ENCODE assay signal across 8 cellular contexts in the genomic region with DNA sequence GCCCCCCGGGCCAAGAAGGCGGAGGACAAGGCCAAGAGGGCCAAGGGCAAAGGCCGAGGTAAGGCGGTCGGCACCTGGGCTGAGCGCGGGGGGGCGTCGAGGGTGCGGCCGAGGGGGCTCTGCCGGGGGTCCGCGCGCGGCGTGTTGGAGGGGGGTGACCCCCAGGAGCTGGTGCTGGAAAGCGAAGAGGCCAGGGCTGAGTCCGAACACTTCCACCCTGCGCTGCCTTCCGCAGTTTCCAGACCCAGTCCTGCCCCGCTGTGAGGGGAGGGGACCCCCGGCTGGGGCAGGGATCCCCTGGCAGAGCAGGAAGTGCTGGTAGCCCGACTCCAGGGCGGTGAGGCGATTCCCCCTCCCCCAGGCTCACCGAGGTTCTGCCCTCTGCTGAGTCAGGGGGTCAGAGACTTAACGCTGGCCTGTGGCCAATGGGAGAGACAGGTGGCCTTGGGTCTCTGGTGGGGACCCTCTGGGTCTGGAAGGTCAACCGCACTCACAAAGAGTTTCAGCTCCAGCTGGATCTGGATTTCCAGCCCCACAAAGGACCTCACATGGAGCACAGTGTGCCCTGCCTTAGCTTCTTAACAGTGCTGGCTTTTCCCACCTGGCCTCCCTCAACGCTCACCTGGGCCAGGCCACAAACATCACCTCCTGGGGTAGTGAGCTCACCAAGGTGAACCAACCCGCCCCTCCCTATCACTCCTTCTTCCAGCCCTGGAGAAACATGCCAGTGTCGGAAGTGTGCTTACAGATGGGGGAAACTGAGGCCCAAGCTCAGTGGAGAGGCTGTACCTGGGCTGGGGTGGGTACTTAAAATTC. TPM values are rescaled to one million over a fixed set of nuclear protein-coding genes. Genes with fewer than 3 reads are reported as not detected.
DNase-seq lines count a peak whose midpoint lies in the region; ATAC-seq lines count a peak whose summit lies in the region.

No MANE protein-coding gene starts in this region.

- H3K4me1 ChIP-seq in mononuclear cell (ENCODE audit: insufficient read depth, low read length): peaks cover 14% of the 10 kb centered on the region

- ATAC-seq in activated T-cell treated with anti-CD3 and anti-CD28 coated beads, Interleukin-2, amount 50 U/mL, for 72 hours (replicated peaks in 1 of 2): no peak
- no peak for ATAC-seq in activated naive CD4-positive, alpha-beta T cell treated with anti-CD3 and anti-CD28 coated beads, Interleukin-2, amount 50 U/mL, for 72 hours
- no peak for ATAC-seq in HG02981 (IDR thresholded peaks at IDR 0.05; ENCODE audit: unreplicated experiment)

- peak overlapping the region in 1 of 2 donors; percentile 77 for H3K4me3 Mint-ChIP-seq in activated T-cell treated with anti-CD3 and anti-CD28 coated beads, Interleukin-2, amount 50 U/mL, for 72 hours

- H3K36me3 Mint-ChIP-seq in activated T-cell treated with anti-CD3 and anti-CD28 coated beads, Interleukin-2, amount 50 U/mL, for 72 hours (ENCODE audit: insufficient read depth in 2 of 2): no peaks in the 10 kb centered on the region
- H3K36me3 Mint-ChIP-seq in activated naive CD4-positive, alpha-beta T cell treated with anti-CD3 and anti-CD28 coated beads, Interleukin-2, amount 50 U/mL, for 72 hours: no peaks in the 10 kb centered on the region

- no peaks in the 10 kb centered on the region for H3K9me3 Mint-ChIP-seq in activated T-cell treated with anti-CD3 and anti-CD28 coated beads, Interleukin-2, amount 50 U/mL, for 72 hours
- H3K9me3 Mint-ChIP-seq in activated naive CD4-positive, alpha-beta T cell treated with anti-CD3 and anti-CD28 coated beads, Interleukin-2, amount 50 U/mL, for 72 hours: no peaks in the 10 kb centered on the region

- H3K9me3 ChIP-seq in mononuclear cell (ENCODE audit: low read depth, low read length): no peaks in the 10 kb centered on the region

- peaks cover 22% of the 10 kb centered on the region for H3K27me3 Mint-ChIP-seq in activated T-cell treated with anti-CD3 and anti-CD28 coated beads, Interleukin-2, amount 50 U/mL, for 72 hours (ENCODE audit: low read depth)

- peak overlapping the region; percentile 11; the same call in 1 of the 2 replicates for H3K4me3 ChIP-seq in Jurkat, Clone E6-1 (ENCODE audit: low read length)
- H3K4me3 ChIP-seq in mononuclear cell (ENCODE audit: low read length): peak overlapping the region; percentile 27

- H3K27ac Mint-ChIP-seq in activated T-cell treated with anti-CD3 and anti-CD28 coated beads, Interleukin-2, amount 50 U/mL, for 72 hours: no peak overlapping the region
- H3K27ac Mint-ChIP-seq in activated naive CD4-positive, alpha-beta T cell treated with anti-CD3 and anti-CD28 coated beads, Interleukin-2, amount 50 U/mL, for 72 hours: no peak overlapping the region

- no peaks in the 10 kb centered on the region for H3K4me1 Mint-ChIP-seq in activated T-cell treated with anti-CD3 and anti-CD28 coated beads, Interleukin-2, amount 50 U/mL, for 72 hours (ENCODE audit: low read depth)

- peaks cover 7% of the 10 kb centered on the region for H3K27me3 ChIP-seq in mononuclear cell (ENCODE audit: insufficient read depth, low read length)

- DNase-seq in AG08395 (ENCODE audit: low spot score) (peak; percentile 13), dermis blood vessel endothelial cell (peak; percentile 21), GF-D8 (lab: John Stamatoyannopoulos, UW) (no peak)
- no peak for DNase-seq in Jurkat, Clone E6-1 (ENCODE audit: low read depth, low spot score)
- no peak for DNase-seq in activated T-cell treated with anti-CD3 and anti-CD28 coated beads, Interleukin-2, amount 50 U/mL, for 72 hours
- DNase-seq in activated naive CD4-positive, alpha-beta T cell treated with anti-CD3 and anti-CD28 coated beads, Interleukin-2, amount 50 U/mL, for 72 hours (ENCODE audit: low spot score in 2 of 2): no peak

RNA-seq across cellular contexts. Expression of a gene that starts 39.8 kb away (rescaled TPM):
- polyA plus RNA-seq in Jurkat, Clone E6-1 (2012; ENCODE audit: insufficient read depth, insufficient read length): not detected
- total RNA-seq in dermis blood vessel endothelial cell (16.4 and 21.4 TPM in 2 replicates), mononuclear cell (0.10 TPM)
- total RNA-seq in activated T-cell treated with anti-CD3 and anti-CD28 coated beads, Interleukin-2, amount 50 U/mL, for 72 hours: not detected
- total RNA-seq in activated naive CD4-positive, alpha-beta T cell treated with anti-CD3 and anti-CD28 coated beads, Interleukin-2, amount 50 U/mL, for 72 hours: not detected

Comparison
In these comparisons a context has a peak if more than half of its experiments do, and no peak if none do; other contexts are left out.
1. DNase-seq: peak in AG08395 (single experiment) and dermis blood vessel endothelial cell (single experiment); none in Jurkat, Clone E6-1 (single experiment), GF-D8 (single experiment), activated T-cell treated with anti-CD3 and anti-CD28 coated beads, Interleukin-2, amount 50 U/mL, for 72 hours (0 of 2) and activated naive CD4-positive, alpha-beta T cell treated with anti-CD3 and anti-CD28 coated beads, Interleukin-2, amount 50 U/mL, for 72 hours (0 of 2).
2. RNA of a gene that starts 39.8 kb away (total RNA-seq): 16.4 to 21.4 TPM in dermis blood vessel endothelial cell; 0.10 TPM in mononuclear cell (single experiment), not detected in activated naive CD4-positive, alpha-beta T cell treated with anti-CD3 and anti-CD28 coated beads, Interleukin-2, amount 50 U/mL, for 72 hours and not detected in activated T-cell treated with anti-CD3 and anti-CD28 coated beads, Interleukin-2, amount 50 U/mL, for 72 hours; every median in the first group is over 10 times any median in the second.